18 cellular contexts compared by ENCODE assay signal in the genomic region with DNA sequence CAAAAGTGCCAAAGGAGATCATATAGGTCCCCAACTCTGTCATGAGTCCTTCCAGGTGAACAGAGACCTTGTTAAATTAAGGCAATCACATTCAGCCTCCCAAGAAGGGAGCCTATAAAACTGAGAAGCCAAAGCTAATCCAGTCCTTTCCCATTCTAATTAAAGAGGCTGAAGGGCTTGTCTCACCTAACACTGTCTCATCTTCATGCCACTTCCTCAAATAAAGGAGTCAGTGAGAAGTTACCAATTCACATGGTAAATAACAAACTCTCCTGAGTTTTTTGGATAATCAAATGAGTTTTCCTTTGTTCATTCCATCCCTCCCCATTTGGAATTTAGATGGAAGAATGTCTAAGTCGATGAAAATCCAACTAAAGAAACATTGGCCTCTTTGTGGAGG.
"Had no signal": no experiment of that assay in that cellular context is flagged by ENCODE, and none has a peak within 500 bp of the region (broad histone marks: within the 10 kb centered on the region; RNA-seq: fewer than 3 reads in every experiment).

No MANE protein-coding gene starts in this region.

- H3K27me3 Mint-ChIP-seq: T-helper 17 cell had no signal

- H3K4me1 ChIP-seq: esophagus squamous epithelium, lower lobe of right lung had no signal

- H3K9me3 Mint-ChIP-seq: activated T-helper 1 cell treated with anti-CD3 and anti-CD28 coated beads, Interleukin-12 subunit alpha, Interleukin-12 subunit beta, Interleukin-2, Interleukin-4 antibody, amounts not matched to agents 30 ng/mL and 10 ng/mL and 1 ng/mL, durations not matched to agents 14 hours and 24 hours and 36 hours; stimulated activated effector memory CD8-positive, alpha-beta T cell treated with anti-CD3 and anti-CD28 coated beads, Interleukin-12 subunit alpha, Interleukin-12 subunit beta, amount 100 ng/mL, for 72 hours had no signal

- DNase-seq: activated CD4-positive, alpha-beta T cell treated with anti-CD3 and anti-CD28 coated beads, Interleukin-2, amount 50 U/mL, for 48 hours; activated gamma-delta T cell treated with Interleukin-2 at 50 U/mL for 16 hours; activated T-cell treated with anti-CD3 and anti-CD28 coated beads for 4 hours; effector CD8-positive, alpha-beta T cell; esophagus squamous epithelium; islet precursor cell; left colon; lower lobe of right lung; midbrain; stimulated activated CD4-positive, alpha-beta T cell treated with anti-CD3 and anti-CD28 coated beads, Interleukin-4, amount 100 ng/mL, for 24 hours; T-helper 17 cell; WERI-Rb-1 had no signal

- H3K27ac ChIP-seq: esophagus squamous epithelium, hepatocyte, lower lobe of right lung, WERI-Rb-1 had no signal

- H3K4me2 ChIP-seq: hepatocyte had no signal

- H3K4me1 Mint-ChIP-seq: neural crest cell; stimulated activated effector memory CD8-positive, alpha-beta T cell treated with anti-CD3 and anti-CD28 coated beads, Interleukin-12 subunit alpha, Interleukin-12 subunit beta, amount 100 ng/mL, for 72 hours had no signal

- H3K4me3 ChIP-seq: esophagus squamous epithelium, hepatocyte, lower lobe of right lung, smooth muscle cell had no signal

- H3K79me2 ChIP-seq: hepatocyte had no signal

- H3K9me3 ChIP-seq: esophagus squamous epithelium, lower lobe of right lung had no signal

- ATAC-seq: left colon; lower lobe of right lung; stimulated activated effector memory CD8-positive, alpha-beta T cell treated with anti-CD3 and anti-CD28 coated beads, Interleukin-12 subunit alpha, Interleukin-12 subunit beta, amount 100 ng/mL, for 72 hours; T-helper 17 cell had no signal

- H2AFZ ChIP-seq: hepatocyte had no signal

- H3K27me3 ChIP-seq: esophagus squamous epithelium, hepatocyte had no signal

- H3K4me3 Mint-ChIP-seq: activated naive CD8-positive, alpha-beta T cell; activated T-helper 1 cell treated with anti-CD3 and anti-CD28 coated beads, Interleukin-12 subunit alpha, Interleukin-12 subunit beta, Interleukin-2, Interleukin-4 antibody, amounts not matched to agents 30 ng/mL and 10 ng/mL and 1 ng/mL, durations not matched to agents 14 hours and 24 hours and 36 hours; neural crest cell; stimulated activated effector memory CD8-positive, alpha-beta T cell treated with anti-CD3 and anti-CD28 coated beads, Interleukin-12 subunit alpha, Interleukin-12 subunit beta, amount 100 ng/mL, for 72 hours; T-helper 17 cell had no signal

- H3K36me3 ChIP-seq: esophagus squamous epithelium, lower lobe of right lung, WERI-Rb-1 had no signal

- H3K27ac Mint-ChIP-seq: activated naive CD8-positive, alpha-beta T cell; activated T-helper 1 cell treated with anti-CD3 and anti-CD28 coated beads, Interleukin-12 subunit alpha, Interleukin-12 subunit beta, Interleukin-2, Interleukin-4 antibody, amounts not matched to agents 30 ng/mL and 10 ng/mL and 1 ng/mL, durations not matched to agents 14 hours and 24 hours and 36 hours; stimulated activated effector memory CD8-positive, alpha-beta T cell treated with anti-CD3 and anti-CD28 coated beads, Interleukin-12 subunit alpha, Interleukin-12 subunit beta, amount 100 ng/mL, for 72 hours; T-helper 17 cell had no signal

- H3K36me3 Mint-ChIP-seq: stimulated activated effector memory CD8-positive, alpha-beta T cell treated with anti-CD3 and anti-CD28 coated beads, Interleukin-12 subunit alpha, Interleukin-12 subunit beta, amount 100 ng/mL, for 72 hours had no signal
